ENCODE assay signal across 14 cellular contexts in the genomic region with DNA sequence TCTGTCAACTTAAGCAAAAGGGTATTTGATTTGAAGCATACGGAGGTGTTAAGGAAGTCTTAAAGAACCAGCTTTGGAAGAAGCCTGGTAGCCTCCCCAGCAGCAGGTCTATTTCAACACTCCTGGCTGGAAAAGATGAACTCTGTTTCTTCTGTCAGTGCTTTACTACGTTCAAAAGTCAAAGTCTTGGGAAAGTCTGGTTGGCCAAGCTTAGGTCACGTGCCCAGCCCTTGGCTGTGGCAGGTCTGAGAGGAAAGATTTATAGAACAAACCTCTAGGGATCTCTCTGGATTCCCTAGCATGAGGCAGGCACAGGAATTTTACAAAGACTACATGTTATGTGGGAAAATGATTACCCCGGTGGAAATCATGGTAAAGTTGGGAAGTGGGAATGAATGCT. TPM values are rescaled to one million over a fixed set of nuclear protein-coding genes. Genes with fewer than 3 reads are reported as not detected.
A peak's percentile ranks its signal among the peaks of the same experiment; 100 is the strongest.
DNase-seq lines count a peak whose midpoint lies in the region; ATAC-seq and TF ChIP-seq lines count a peak whose summit lies in the region.
"Had no signal": no experiment of that assay in that cellular context is flagged by ENCODE, and none has a peak within 500 bp of the region (broad histone marks: within the 10 kb centered on the region; RNA-seq: fewer than 3 reads in every experiment).

No MANE protein-coding gene starts in this region.

- peak; percentile 59 for DNase-seq in SK-MEL-5 (ENCODE audit: low read depth, low spot score)
- DNase-seq in fibroblast of pulmonary artery (ENCODE audit: low read depth): peak; percentile 55
- DNase-seq in nephron progenitor cell: peak; percentile 29
- peak; percentile 52 to 83 for DNase-seq in tibial artery
- DNase-seq in MCF 10A (ENCODE audit: unreplicated experiment): no peak
- no peak for DNase-seq in ureter (ENCODE audit: low spot score)
- DNase-seq: activated CD4-positive, alpha-beta T cell treated with anti-CD3 and anti-CD28 coated beads, Interleukin-2, amount 50 U/mL, for 48 hours; activated naive CD8-positive, alpha-beta T cell treated with anti-CD3 and anti-CD28 coated beads, Interleukin-2, amount 50 U/mL, for 24 hours; C1 segment of cervical spinal cord; NCI-H1092; retina; SIG-M5; stimulated activated CD4-positive, alpha-beta T cell treated with anti-CD3 and anti-CD28 coated beads, Interleukin-4, amount 100 ng/mL, for 24 hours had no signal

- no peaks in the 10 kb centered on the region for H3K9me3 ChIP-seq in tibial artery

- in situ Hi-C loops in SK-MEL-5 (cut with HindIII; ENCODE audit: low pct_unique_long_range_greater_than_20kb, low sequenced_read_pairs): no loop called here

- H3K4me3 ChIP-seq in fibroblast of pulmonary artery (replicated peaks; ENCODE audit: low read depth, low read length) (no peak overlapping the region), tibial artery (no peak overlapping the region)

- H3K36me3 Mint-ChIP-seq in nephron progenitor cell (ENCODE audit: low read depth) (no peaks in the 10 kb centered on the region), MCF 10A (ENCODE audit: insufficient read depth, unreplicated experiment) (no peaks in the 10 kb centered on the region)

- peaks cover 18% of the 10 kb centered on the region for H3K27me3 Mint-ChIP-seq in nephron progenitor cell (ENCODE audit: low read depth, poor library complexity)
- H3K27me3 Mint-ChIP-seq in MCF 10A (ENCODE audit: insufficient read depth, unreplicated experiment): no peaks in the 10 kb centered on the region

- TF ChIP-seq CTCF in fibroblast of pulmonary artery (IDR thresholded peaks at IDR 0.05; ENCODE audit: low read length, missing control alignments) (no peak), nephron progenitor cell (IDR thresholded peaks at IDR 0.05) (no peak), tibial artery (IDR thresholded peaks at IDR 0.05) (no peak), MCF 10A (IDR thresholded peaks at IDR 0.05; ENCODE audit: unreplicated experiment) (no peak)

- POLR2A ChIA-PET in MCF 10A (lab: Yijun Ruan, JAX): interaction anchor here (0.9 kb wide), 1 partner anchor 8 kb away, joined by 6 read pairs; the partner anchor contains the start of gene ARHGAP10

- peak overlapping the region; percentile 23 to 64 for H3K27ac ChIP-seq in tibial artery

- peaks cover 19% of the 10 kb centered on the region for H3K4me1 Mint-ChIP-seq in nephron progenitor cell
- H3K4me1 Mint-ChIP-seq in MCF 10A (ENCODE audit: insufficient read depth, unreplicated experiment): peaks cover 12% of the 10 kb centered on the region
- H3K4me1 Mint-ChIP-seq: activated naive CD8-positive, alpha-beta T cell treated with anti-CD3 and anti-CD28 coated beads, Interleukin-2, amount 50 U/mL, for 24 hours had no signal

- H3K27ac Mint-ChIP-seq in nephron progenitor cell: peak overlapping the region; percentile 55
- H3K27ac Mint-ChIP-seq in MCF 10A (ENCODE audit: low read depth, unreplicated experiment): no peak overlapping the region
- H3K27ac Mint-ChIP-seq: activated naive CD8-positive, alpha-beta T cell treated with anti-CD3 and anti-CD28 coated beads, Interleukin-2, amount 50 U/mL, for 24 hours had no signal

- H3K4me1 ChIP-seq in tibial artery: peaks cover 0 to 13% (median 0%) of the 10 kb centered on the region in 4 donors

- no TSS peak for BruUV-seq in MCF 10A (replicated peaks; lab: Mats Ljungman, UMichigan)

- H3K4me3 Mint-ChIP-seq in nephron progenitor cell (no peak overlapping the region), MCF 10A (ENCODE audit: unreplicated experiment) (no peak overlapping the region)
- H3K4me3 Mint-ChIP-seq: activated naive CD8-positive, alpha-beta T cell treated with anti-CD3 and anti-CD28 coated beads, Interleukin-2, amount 50 U/mL, for 24 hours had no signal

- intact Hi-C loops in tibial artery (cut with DNase I; ENCODE audit: low total_unique reads): no loop called here
- intact Hi-C loops in MCF 10A (cut with micrococcal nuclease): no loop called here

- no peaks in the 10 kb centered on the region for H3K27me3 ChIP-seq in tibial artery

- no peaks in the 10 kb centered on the region for H3K36me3 ChIP-seq in tibial artery

- no peaks in the 10 kb centered on the region for H3K9me3 Mint-ChIP-seq in nephron progenitor cell
- H3K9me3 Mint-ChIP-seq in MCF 10A (ENCODE audit: unreplicated experiment): no peaks in the 10 kb centered on the region
- H3K9me3 Mint-ChIP-seq: activated naive CD8-positive, alpha-beta T cell treated with anti-CD3 and anti-CD28 coated beads, Interleukin-2, amount 50 U/mL, for 24 hours had no signal

- no peak for ATAC-seq in GM21423 (IDR thresholded peaks at IDR 0.05; ENCODE audit: unreplicated experiment)
- ATAC-seq: activated naive CD8-positive, alpha-beta T cell treated with anti-CD3 and anti-CD28 coated beads, Interleukin-2, amount 50 U/mL, for 24 hours had no signal

- CTCF ChIA-PET in MCF 10A (lab: Yijun Ruan, JAX): interaction anchor here (1.0 kb wide), 1 partner anchor 143 kb away, joined by 3 read pairs; no protein-coding TSS in a partner anchor

RNA-seq across cellular contexts. Expression of gene ARHGAP10, which starts 8.6 kb away (rescaled TPM):
- 3.2 and 5.0 TPM in 2 replicates for total RNA-seq in SK-MEL-5 (2014; rRNA removed; shearing (Covaris generic))
- 4.6 and 7.1 TPM in 2 replicates for polyA plus RNA-seq in SK-MEL-5 (2015; cell fraction: cytosol; rRNA removed)
- 1.4 and 3.4 TPM in 2 replicates for polyA plus RNA-seq in SK-MEL-5 (2015; cell fraction: nucleus; rRNA removed)
- total RNA-seq in MCF 10A (2022) (22.4 and 24.6 TPM in 2 replicates), ureter (78.0 TPM)

RNA-seq across cellular contexts. Expression of gene PRMT9, which starts 39.4 kb away (rescaled TPM):
- 8.2 and 8.9 TPM in 2 replicates for total RNA-seq in SK-MEL-5 (2014; rRNA removed; shearing (Covaris generic))
- 3.6 and 6.4 TPM in 2 replicates for polyA plus RNA-seq in SK-MEL-5 (2015; cell fraction: cytosol; rRNA removed)
- polyA plus RNA-seq in SK-MEL-5 (2015; cell fraction: nucleus; rRNA removed): 12.8 and 16.4 TPM in 2 replicates
- 6.1 and 8.4 TPM in 2 replicates for total RNA-seq in MCF 10A (2022)
- total RNA-seq in ureter: 18.0 TPM

Comparison
In these comparisons a context has a peak if more than half of its experiments do, and no peak if none do; other contexts are left out.
1. DNase-seq: peak in SK-MEL-5 (single experiment), fibroblast of pulmonary artery (single experiment), nephron progenitor cell (single experiment) and tibial artery (2 of 2); none in MCF 10A (single experiment) and ureter (single experiment).